ENCODE assay signal across 10 cellular contexts in genomic region chr7:1455241-1455939, GRCh38. TPM values are rescaled to one million over a fixed set of nuclear protein-coding genes. Genes with fewer than 3 reads are reported as not detected.
A peak's percentile ranks its signal among the peaks of the same experiment; 100 is the strongest.
DNase-seq lines count a peak whose midpoint lies in the region; ATAC-seq and TF ChIP-seq lines count a peak whose summit lies in the region.
"Had no signal": no experiment of that assay in that cellular context is flagged by ENCODE, and none has a peak within 500 bp of the region (broad histone marks: within the 10 kb centered on the region; RNA-seq: fewer than 3 reads in every experiment).

No MANE protein-coding gene starts in this region.

- no peaks in the 10 kb centered on the region for H3K9me3 ChIP-seq in endodermal cell (ENCODE audit: control insufficient read depth, low read length)
- H3K9me3 ChIP-seq in muscle layer of colon (ENCODE audit: low read length), result no peaks in the 10 kb centered on the region

- H3K9ac ChIP-seq in endodermal cell (ENCODE audit: extremely low read depth, low read length, poor library complexity, severe bottlenecking) (no peak overlapping the region), muscle layer of colon (ENCODE audit: low read length) (no peak overlapping the region)

- H3K27ac Mint-ChIP-seq in endodermal cell, result no peak overlapping the region
- H3K27ac Mint-ChIP-seq: CD4-positive, alpha-beta T cell had no signal

- H3K27me3 Mint-ChIP-seq in endodermal cell (ENCODE audit: insufficient read depth), result peaks cover 2% of the 10 kb centered on the region
- H3K27me3 Mint-ChIP-seq: CD4-positive, alpha-beta T cell had no signal

- DNase-seq in DMS153 treated with DMSO at 0.1 percent for 48 hours (lab: John Stamatoyannopoulos, UW; ENCODE audit: unreplicated experiment), result peak; percentile 97
- DNase-seq in NCI-H510A (lab: John Stamatoyannopoulos, UW), result peak; percentile 93
- peak; percentile 74 for DNase-seq in endodermal cell
- DNase-seq in NCI-H82 (lab: John Stamatoyannopoulos, UW), result no peak
- DNase-seq in NK-92 treated with Interleukin-12 subunit alpha and Interleukin-12 subunit beta, amount 100 ng/mL, for 24 hours (lab: John Stamatoyannopoulos, UW), result no peak
- no peak for DNase-seq in cortex of kidney (lab: John Stamatoyannopoulos, UW)
- DNase-seq: CD4-positive, alpha-beta T cell; NCI-H1092 had no signal

- 88 to 92% methylated on average over 8 to 26 of the region's 26 CpGs for WGBS in endodermal cell (ENCODE audit: insufficient coverage in 1 of 2, insufficient read length in 1 of 2), 2 experiments

- no peak overlapping the region for H3K4me3 ChIP-seq in endodermal cell (ENCODE audit: low read length)
- no peak overlapping the region for H3K4me3 ChIP-seq in muscle layer of colon (ENCODE audit: low read depth in 1 of 2, low read length in 2 of 2)

- TF ChIP-seq CTCF in endodermal cell (conservative IDR thresholded peaks at IDR 0.05), result no peak

- no peaks in the 10 kb centered on the region for H3K9me3 Mint-ChIP-seq in endodermal cell
- H3K9me3 Mint-ChIP-seq: CD4-positive, alpha-beta T cell had no signal

- H3K27me3 ChIP-seq in endodermal cell (ENCODE audit: control insufficient read depth, insufficient read depth, low read length, poor library complexity, severe bottlenecking) (no peaks in the 10 kb centered on the region), muscle layer of colon (ENCODE audit: control insufficient read depth in 1 of 2, insufficient read depth in 2 of 2, low read length in 2 of 2) (no peaks in the 10 kb centered on the region)

- H3K27ac ChIP-seq in endodermal cell (ENCODE audit: low read depth, low read length), result no peak overlapping the region
- H3K27ac ChIP-seq in muscle layer of colon (ENCODE audit: low read depth, low read length), result peak overlapping the region; percentile 12

- H3K36me3 Mint-ChIP-seq in endodermal cell (ENCODE audit: low read depth), result no peaks in the 10 kb centered on the region

- no peak for ATAC-seq in HG03378 (IDR thresholded peaks at IDR 0.05; ENCODE audit: unreplicated experiment)

- no peaks in the 10 kb centered on the region for H3K4me1 ChIP-seq in endodermal cell (ENCODE audit: control insufficient read depth, insufficient read depth, low read length)
- H3K4me1 ChIP-seq in muscle layer of colon (ENCODE audit: insufficient read depth, low read length), result peaks cover 14% of the 10 kb centered on the region

- no peak overlapping the region for H3K4me3 Mint-ChIP-seq in endodermal cell

- H3K36me3 ChIP-seq in endodermal cell (ENCODE audit: control insufficient read depth, insufficient read depth, low read length), result no peaks in the 10 kb centered on the region
- no peaks in the 10 kb centered on the region for H3K36me3 ChIP-seq in muscle layer of colon (ENCODE audit: insufficient read depth, low read length)

- H3K4me1 Mint-ChIP-seq in endodermal cell, result peaks cover 3% of the 10 kb centered on the region

RNA-seq across cellular contexts. Expression of gene MICALL2, which starts 3.9 kb away (rescaled TPM):
- total RNA-seq in endodermal cell, result 10 to 100 TPM; 19.4 to 24.8 TPM
- 25.2 TPM for polyA plus RNA-seq in endodermal cell (2013, experiment 1 of 2)
- polyA plus RNA-seq in endodermal cell (2013, experiment 2 of 2), result 26.2 TPM

RNA-seq across cellular contexts. Expression of gene INTS1, which starts 48.8 kb away (rescaled TPM):
- total RNA-seq in endodermal cell, result 100 to 1,000 TPM; 145 to 178 TPM
- 71.2 TPM for polyA plus RNA-seq in endodermal cell (2013, experiment 1 of 2)
- 59.7 TPM for polyA plus RNA-seq in endodermal cell (2013, experiment 2 of 2)

Comparison
In these comparisons a context has a peak if more than half of its experiments do, and no peak if none do; other contexts are left out.
1. DNase-seq: peak in DMS153 treated with DMSO at 0.1 percent for 48 hours (single experiment), NCI-H510A (single experiment) and endodermal cell (single experiment); none in NCI-H82 (single experiment), NK-92 treated with Interleukin-12 subunit alpha and Interleukin-12 subunit beta, amount 100 ng/mL, for 24 hours (single experiment) and cortex of kidney (single experiment).